Comparison of ENCODE assay signal across 31 cellular contexts in the genomic region with DNA sequence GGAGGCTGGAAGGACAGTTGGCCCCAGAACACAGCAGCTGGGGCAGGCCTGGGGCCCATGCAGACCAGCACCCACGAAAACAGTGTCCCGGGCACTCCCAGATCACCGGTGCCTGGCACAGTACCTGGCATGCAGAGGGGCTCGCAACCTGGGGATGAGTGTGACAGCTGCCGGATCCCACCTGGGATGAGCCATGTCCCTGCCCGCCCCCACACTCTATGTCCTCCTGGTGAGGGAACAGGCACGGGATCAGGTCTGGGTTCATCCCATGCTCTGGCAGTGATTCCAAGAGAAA. TPM values are rescaled to one million over a fixed set of nuclear protein-coding genes. Genes with fewer than 3 reads are reported as not detected.
"Had no signal": no experiment of that assay in that cellular context is flagged by ENCODE, and none has a peak within 500 bp of the region (broad histone marks: within the 10 kb centered on the region; RNA-seq: fewer than 3 reads in every experiment).

No MANE protein-coding gene starts in this region.

- H3K9me3 Mint-ChIP-seq: central memory CD8-positive, alpha-beta T cell; effector memory CD8-positive, alpha-beta T cell had no signal

- H3K4me1 ChIP-seq: ascending aorta, breast epithelium, foreskin keratinocyte, gastrocnemius medialis had no signal

- H3K27me3 ChIP-seq: ascending aorta, cardiac muscle cell had no signal

- H3K36me3 Mint-ChIP-seq: activated CD8-positive, alpha-beta memory T cell treated with anti-CD3 and anti-CD28 coated beads, Interleukin-2, amount 10 ng/mL, durations not matched to agents 7 days and 5 days; activated naive CD4-positive, alpha-beta T cell treated with anti-CD3 and anti-CD28 coated beads, Interleukin-2, amount 10 ng/mL, durations not matched to agents 7 days and 5 days; activated naive CD8-positive, alpha-beta T cell treated with anti-CD3 and anti-CD28 coated beads, Interleukin-2, amount 10 ng/mL, durations not matched to agents 7 days and 5 days; brain had no signal

- H3K9me3 ChIP-seq: ascending aorta, esophagus muscularis mucosa, gastrocnemius medialis had no signal

- DNase-seq: activated CD4-positive, alpha-beta T cell treated with anti-CD3 and anti-CD28 coated beads for 36 hours; activated CD4-positive, alpha-beta T cell treated with anti-CD3 and anti-CD28 coated beads, Interleukin-2, amount 10 ng/mL, durations not matched to agents 24 days and 14 days; activated CD4-positive, alpha-beta T cell treated with anti-CD3 and anti-CD28 coated beads, Interleukin-2, amount 50 U/mL, for 48 hours; activated CD4-positive, CD25-positive, alpha-beta regulatory T cell; activated CD4-positive, CD25-positive, alpha-beta regulatory T cell treated with anti-CD3 and anti-CD28 coated beads, Interleukin-2, amount 50 U/mL, for 72 hours; activated CD8-positive, alpha-beta memory T cell treated with anti-CD3 and anti-CD28 coated beads, Interleukin-2, amount 10 ng/mL, durations not matched to agents 7 days and 5 days; activated CD8-positive, alpha-beta T cell treated with anti-CD3 and anti-CD28 coated beads for 36 hours; activated gamma-delta T cell; activated naive CD4-positive, alpha-beta T cell; activated naive CD4-positive, alpha-beta T cell treated with anti-CD3 and anti-CD28 coated beads, Interleukin-2, amount 10 ng/mL, durations not matched to agents 7 days and 5 days; activated naive CD8-positive, alpha-beta T cell treated with anti-CD3 and anti-CD28 coated beads, Interleukin-2, amount 10 ng/mL, durations not matched to agents 7 days and 5 days; activated T-cell treated with anti-CD3 and anti-CD28 coated beads for 4 hours; activated T-cell treated with anti-CD3 and anti-CD28 coated beads, Interleukin-2, amount 50 U/mL, for 24 hours; activated T-cell treated with anti-CD3 and anti-CD28 coated beads, Interleukin-2, amount 50 U/mL, for 72 hours; cortex of kidney; dermis blood vessel endothelial cell; effector CD4-positive, alpha-beta T cell; effector memory CD8-positive, alpha-beta T cell; erythroblast; foreskin keratinocyte; gastrocnemius medialis; T-helper 2 cell had no signal

- H3K27ac Mint-ChIP-seq: activated CD4-positive, alpha-beta T cell treated with anti-CD3 and anti-CD28 coated beads for 36 hours; activated CD4-positive, alpha-beta T cell treated with anti-CD3 and anti-CD28 coated beads, Interleukin-2, amount 10 ng/mL, durations not matched to agents 24 days and 14 days; activated CD8-positive, alpha-beta memory T cell treated with anti-CD3 and anti-CD28 coated beads, Interleukin-2, amount 10 ng/mL, durations not matched to agents 7 days and 5 days; activated CD8-positive, alpha-beta T cell treated with anti-CD3 and anti-CD28 coated beads for 36 hours; activated naive CD4-positive, alpha-beta T cell treated with anti-CD3 and anti-CD28 coated beads, Interleukin-2, amount 10 ng/mL, durations not matched to agents 7 days and 5 days; activated naive CD4-positive, alpha-beta T cell treated with anti-CD3 and anti-CD28 coated beads, Interleukin-2, amount 50 U/mL, for 72 hours; activated naive CD8-positive, alpha-beta T cell treated with anti-CD3 and anti-CD28 coated beads, Interleukin-2, amount 10 ng/mL, durations not matched to agents 7 days and 5 days; activated T-cell treated with anti-CD3 and anti-CD28 coated beads, Interleukin-2, amount 50 U/mL, for 24 hours; activated T-cell treated with anti-CD3 and anti-CD28 coated beads, Interleukin-2, amount 50 U/mL, for 72 hours; effector memory CD8-positive, alpha-beta T cell had no signal

- H3K4me1 Mint-ChIP-seq: activated CD4-positive, alpha-beta T cell treated with anti-CD3 and anti-CD28 coated beads for 36 hours; activated CD4-positive, alpha-beta T cell treated with anti-CD3 and anti-CD28 coated beads, Interleukin-2, amount 10 ng/mL, durations not matched to agents 24 days and 14 days; activated CD8-positive, alpha-beta memory T cell treated with anti-CD3 and anti-CD28 coated beads, Interleukin-2, amount 10 ng/mL, durations not matched to agents 7 days and 5 days; activated naive CD4-positive, alpha-beta T cell treated with anti-CD3 and anti-CD28 coated beads, Interleukin-2, amount 10 ng/mL, durations not matched to agents 7 days and 5 days; activated naive CD8-positive, alpha-beta T cell treated with anti-CD3 and anti-CD28 coated beads, Interleukin-2, amount 10 ng/mL, durations not matched to agents 7 days and 5 days; central memory CD8-positive, alpha-beta T cell had no signal

- H3K4me3 Mint-ChIP-seq: activated CD4-positive, alpha-beta T cell treated with anti-CD3 and anti-CD28 coated beads for 36 hours; activated CD4-positive, alpha-beta T cell treated with anti-CD3 and anti-CD28 coated beads, Interleukin-2, amount 10 ng/mL, durations not matched to agents 24 days and 14 days; activated CD8-positive, alpha-beta memory T cell treated with anti-CD3 and anti-CD28 coated beads, Interleukin-2, amount 10 ng/mL, durations not matched to agents 7 days and 5 days; activated CD8-positive, alpha-beta T cell treated with anti-CD3 and anti-CD28 coated beads for 36 hours; activated naive CD4-positive, alpha-beta T cell treated with anti-CD3 and anti-CD28 coated beads, Interleukin-2, amount 10 ng/mL, durations not matched to agents 7 days and 5 days; activated naive CD8-positive, alpha-beta T cell treated with anti-CD3 and anti-CD28 coated beads, Interleukin-2, amount 10 ng/mL, durations not matched to agents 7 days and 5 days; activated T-cell treated with anti-CD3 and anti-CD28 coated beads, Interleukin-2, amount 50 U/mL, for 24 hours; activated T-cell treated with anti-CD3 and anti-CD28 coated beads, Interleukin-2, amount 50 U/mL, for 72 hours; brain; central memory CD8-positive, alpha-beta T cell; effector memory CD8-positive, alpha-beta T cell had no signal

- H3K27ac ChIP-seq: ascending aorta, breast epithelium, cardiac muscle cell, esophagus muscularis mucosa, foreskin keratinocyte, gastrocnemius medialis had no signal

- H3K27me3 Mint-ChIP-seq: activated CD4-positive, alpha-beta T cell treated with anti-CD3 and anti-CD28 coated beads, Interleukin-2, amount 10 ng/mL, durations not matched to agents 24 days and 14 days had no signal

RNA-seq across cellular contexts. Expression of gene PPP2R2C, which starts 22.8 kb away (rescaled TPM):
- total RNA-seq: activated CD4-positive, alpha-beta T cell treated with anti-CD3 and anti-CD28 coated beads, Interleukin-2, amount 10 ng/mL, durations not matched to agents 24 days and 14 days; activated CD8-positive, alpha-beta memory T cell treated with anti-CD3 and anti-CD28 coated beads for 36 hours; activated CD8-positive, alpha-beta memory T cell treated with anti-CD3 and anti-CD28 coated beads, Interleukin-2, amount 10 ng/mL, durations not matched to agents 7 days and 5 days; activated CD8-positive, alpha-beta T cell treated with anti-CD3 and anti-CD28 coated beads for 36 hours; activated naive CD4-positive, alpha-beta T cell treated with anti-CD3 and anti-CD28 coated beads, Interleukin-2, amount 50 U/mL, for 72 hours; activated naive CD8-positive, alpha-beta T cell treated with anti-CD3 and anti-CD28 coated beads, Interleukin-2, amount 10 ng/mL, durations not matched to agents 7 days and 5 days; activated T-cell treated with anti-CD3 and anti-CD28 coated beads, Interleukin-2, amount 50 U/mL, for 72 hours; cardiac muscle cell; T-helper 1 cell treated with Interleukin-12 subunit alpha and Interleukin-12 subunit beta and Interleukin-4 antibody, amounts not matched to agents 30 ng/mL and 1 ng/mL, for 36 hours had no signal
